ENCODE assay signal across 18 cellular contexts in genomic region chr16:5523794-5524193, GRCh38.
DNase-seq lines count a peak whose midpoint lies in the region; ATAC-seq and TF ChIP-seq lines count a peak whose summit lies in the region.
"Had no signal": no experiment of that assay in that cellular context is flagged by ENCODE, and none has a peak within 500 bp of the region (broad histone marks: within the 10 kb centered on the region; RNA-seq: fewer than 3 reads in every experiment).

No MANE protein-coding gene starts in this region.

- H2AFZ ChIP-seq in neural progenitor cell (replicated peaks): peak overlapping the region; percentile 54
- H2AFZ ChIP-seq: GM23248 had no signal

- H3K79me2 ChIP-seq in neural progenitor cell (ENCODE audit: low read depth): no peaks in the 10 kb centered on the region

- H3K9ac ChIP-seq in neural progenitor cell: no peak overlapping the region
- H3K9ac ChIP-seq: BLaER1, GM23248 had no signal

- H3K27me3 Mint-ChIP-seq in neural progenitor cell (ENCODE audit: insufficient read depth, low read depth): peaks cover 10% of the 10 kb centered on the region

- no peak overlapping the region for H3K27ac Mint-ChIP-seq in neural progenitor cell
- H3K27ac Mint-ChIP-seq: CD8-positive, alpha-beta memory T cell; HFFc6 had no signal

- DNase-seq in NCI-H82 (lab: John Stamatoyannopoulos, UW): peak; percentile 29
- DNase-seq in NCI-H82 treated with DMSO at 0.1 percent for 48 hours (lab: John Stamatoyannopoulos, UW; ENCODE audit: unreplicated experiment): no peak
- peak; percentile 31 for DNase-seq in iPS-NIHi11 (ENCODE audit: low spot score)
- DNase-seq in neural progenitor cell (ENCODE audit: low spot score): peak; percentile 28
- no peak for DNase-seq in head of caudate nucleus
- no peak for DNase-seq in cerebellar nuclear complex (lab: John Stamatoyannopoulos, UW)
- DNase-seq in NCI-H2171 treated with DMSO at 0.1 percent for 48 hours (lab: John Stamatoyannopoulos, UW): no peak
- DNase-seq: AML-193; Caco-2; CD8-positive, alpha-beta memory T cell; DND-41; GM23248; HCEC 1CT; HFFc6 had no signal

- intact Hi-C loops in head of caudate nucleus (cut with DNase I): no loop called here

- H3K27me3 ChIP-seq in neural progenitor cell: no peaks in the 10 kb centered on the region

- H4K20me1 ChIP-seq in neural progenitor cell (ENCODE audit: low read depth): no peaks in the 10 kb centered on the region
- H4K20me1 ChIP-seq: BLaER1 had no signal

- H3K36me3 Mint-ChIP-seq in neural progenitor cell: no peaks in the 10 kb centered on the region
- H3K36me3 Mint-ChIP-seq: CD8-positive, alpha-beta memory T cell had no signal

- peaks cover 12% of the 10 kb centered on the region for H3K4me1 ChIP-seq in neural progenitor cell
- H3K4me1 ChIP-seq: BLaER1, Caco-2 had no signal

- no peak for TF ChIP-seq CTCF in neural progenitor cell (IDR thresholded peaks at IDR 0.05)

- H3K4me3 Mint-ChIP-seq in neural progenitor cell: no peak overlapping the region
- H3K4me3 Mint-ChIP-seq: CD8-positive, alpha-beta memory T cell; HFFc6 had no signal

- no peak overlapping the region for H3K27ac ChIP-seq in neural progenitor cell
- H3K27ac ChIP-seq: 22Rv1, BLaER1, GM23248 had no signal

- no peaks in the 10 kb centered on the region for H3K9me3 ChIP-seq in neural progenitor cell (ENCODE audit: low read depth)
- H3K9me3 ChIP-seq: BLaER1, Caco-2 had no signal

- peak overlapping the region; percentile 41 for H3K4me2 ChIP-seq in neural progenitor cell
- H3K4me2 ChIP-seq: BLaER1 had no signal

- ATAC-seq in GM19467 (IDR thresholded peaks at IDR 0.05; ENCODE audit: unreplicated experiment): no peak
- ATAC-seq: K562 had no signal

- no peaks in the 10 kb centered on the region for H3K4me1 Mint-ChIP-seq in neural progenitor cell
- H3K4me1 Mint-ChIP-seq: CD8-positive, alpha-beta memory T cell had no signal

- no peak overlapping the region for H3K4me3 ChIP-seq in neural progenitor cell
- H3K4me3 ChIP-seq: BLaER1, GM23248, K562 had no signal

- H3K36me3 ChIP-seq in neural progenitor cell: no peaks in the 10 kb centered on the region
- H3K36me3 ChIP-seq: BLaER1 had no signal

- peaks cover 8% of the 10 kb centered on the region for H3F3A ChIP-seq in neural progenitor cell (ENCODE audit: low read depth)

- no peaks in the 10 kb centered on the region for H3K9me3 Mint-ChIP-seq in neural progenitor cell

Comparison
In these comparisons a context has a peak if more than half of its experiments do, and no peak if none do; other contexts are left out.
1. DNase-seq: peak in NCI-H82 (single experiment), iPS-NIHi11 (single experiment) and neural progenitor cell (single experiment); none in NCI-H82 treated with DMSO at 0.1 percent for 48 hours (single experiment), head of caudate nucleus (0 of 42), cerebellar nuclear complex (0 of 2) and NCI-H2171 treated with DMSO at 0.1 percent for 48 hours (single experiment).